ENCODE assay signal across 15 cellular contexts in the genomic region with DNA sequence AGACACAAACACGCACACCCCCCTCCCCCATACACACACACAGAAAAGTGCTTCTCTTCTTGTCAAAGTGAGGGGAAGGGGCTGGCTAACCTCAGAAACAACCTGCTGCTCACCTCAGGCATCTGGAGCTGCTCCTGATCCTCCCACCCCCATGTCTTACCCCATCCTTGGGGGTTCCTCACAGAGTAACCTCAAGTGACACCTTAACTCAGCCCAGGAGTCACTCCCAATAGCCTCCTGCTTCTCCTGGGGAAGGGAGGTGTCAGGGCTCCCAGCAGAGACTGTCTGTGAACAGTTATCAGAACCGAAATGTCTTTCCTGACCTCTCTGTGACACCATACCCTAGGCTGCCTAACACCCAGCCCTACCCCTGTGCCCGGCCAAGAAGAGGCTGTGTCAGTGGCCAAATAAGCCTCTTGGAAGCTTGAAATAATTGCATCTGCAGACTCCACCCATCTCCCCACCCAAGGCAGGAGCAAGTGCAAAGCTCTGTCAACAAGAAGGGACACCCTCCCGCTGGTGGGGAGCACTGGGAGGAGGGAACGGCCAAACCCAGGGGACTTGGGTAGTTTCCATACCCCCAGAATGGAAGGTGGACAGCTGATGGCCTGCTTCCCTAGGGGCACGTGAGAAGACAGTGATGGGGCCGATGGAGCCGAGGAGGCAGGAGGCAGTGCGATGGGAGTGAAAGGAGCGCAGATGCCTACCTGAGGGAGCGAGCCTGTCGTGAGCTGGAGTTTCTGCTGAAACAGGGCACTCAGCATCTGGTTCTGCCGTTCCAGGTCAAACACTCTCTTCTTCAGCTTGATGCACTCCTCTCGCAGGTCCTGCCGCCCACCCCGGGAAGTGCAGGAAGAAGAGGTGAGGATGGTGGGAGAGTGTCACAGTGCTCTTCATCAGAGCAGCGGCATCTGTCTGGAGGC.
"Had no signal": no experiment of that assay in that cellular context is flagged by ENCODE, and none has a peak within 500 bp of the region (broad histone marks: within the 10 kb centered on the region; RNA-seq: fewer than 3 reads in every experiment).

No MANE protein-coding gene starts in this region.

- H3K4me3 ChIP-seq: esophagus squamous epithelium, left lung, testis had no signal

- ATAC-seq: activated naive CD4-positive, alpha-beta T cell treated with anti-CD3 and anti-CD28 coated beads, Interleukin-2, amount 50 U/mL, for 72 hours; activated T-cell treated with anti-CD3 and anti-CD28 coated beads, Interleukin-2, amount 50 U/mL, for 4 hours; left lung had no signal

- H3K36me3 Mint-ChIP-seq: activated CD4-positive, alpha-beta memory T cell treated with anti-CD3 and anti-CD28 coated beads for 36 hours; activated naive CD4-positive, alpha-beta T cell treated with anti-CD3 and anti-CD28 coated beads, Interleukin-2, amount 50 U/mL, for 72 hours had no signal

- H3K27me3 Mint-ChIP-seq: activated CD4-positive, alpha-beta memory T cell treated with anti-CD3 and anti-CD28 coated beads for 36 hours; stimulated activated naive CD8-positive, alpha-beta T cell treated with anti-CD3 and anti-CD28 coated beads, Interleukin-15, Interleukin-2, amounts not matched to agents 100 ng/mL and 50 ng/mL, for 24 hours had no signal

- H3K9me3 Mint-ChIP-seq: activated CD4-positive, alpha-beta memory T cell treated with anti-CD3 and anti-CD28 coated beads for 36 hours; activated naive CD4-positive, alpha-beta T cell treated with anti-CD3 and anti-CD28 coated beads, Interleukin-2, amount 50 U/mL, for 72 hours; activated T-cell treated with anti-CD3 and anti-CD28 coated beads, Interleukin-2, amount 50 U/mL, for 4 hours; stimulated activated naive CD8-positive, alpha-beta T cell treated with anti-CD3 and anti-CD28 coated beads, Interleukin-15, Interleukin-2, amounts not matched to agents 100 ng/mL and 50 ng/mL, for 24 hours had no signal

- H3K27ac Mint-ChIP-seq: activated CD4-positive, alpha-beta memory T cell treated with anti-CD3 and anti-CD28 coated beads for 36 hours; stimulated activated naive CD8-positive, alpha-beta T cell treated with anti-CD3 and anti-CD28 coated beads, Interleukin-15, Interleukin-2, amounts not matched to agents 100 ng/mL and 50 ng/mL, for 24 hours had no signal

- H3K27ac ChIP-seq: esophagus squamous epithelium, left lung, neutrophil, testis had no signal

- DNase-seq: activated CD4-positive, alpha-beta memory T cell treated with anti-CD3 and anti-CD28 coated beads for 36 hours; activated CD4-positive, CD25-positive, alpha-beta regulatory T cell treated with anti-CD3 and anti-CD28 coated beads, Interleukin-2, amount 50 U/mL, for 72 hours; activated effector memory CD4-positive, alpha-beta T cell treated with anti-CD3 and anti-CD28 coated beads, Interleukin-2, amount 50 U/mL, for 16 hours; activated T-cell treated with anti-CD3 and anti-CD28 coated beads, Interleukin-2, amount 50 U/mL, for 4 hours; amygdala; esophagus squamous epithelium; foreskin fibroblast; mesenchymal stem cell; stimulated activated CD4-positive, alpha-beta T cell treated with anti-CD3 and anti-CD28 coated beads, Interleukin-4, amount 100 ng/mL, for 1 hour; T-helper 9 cell; testis had no signal

- H3K9me3 ChIP-seq: esophagus squamous epithelium, left lung, neutrophil, testis had no signal

- H3K27me3 ChIP-seq: esophagus squamous epithelium, left lung, neutrophil, testis had no signal

- H3K4me3 Mint-ChIP-seq: activated CD4-positive, alpha-beta memory T cell treated with anti-CD3 and anti-CD28 coated beads for 36 hours; activated T-cell treated with anti-CD3 and anti-CD28 coated beads, Interleukin-2, amount 50 U/mL, for 4 hours; stimulated activated naive CD8-positive, alpha-beta T cell treated with anti-CD3 and anti-CD28 coated beads, Interleukin-15, Interleukin-2, amounts not matched to agents 100 ng/mL and 50 ng/mL, for 24 hours had no signal
